Comparison of ENCODE assay signal across 15 cellular contexts in genomic region chr5:152256580-152256979, GRCh38.
"Had no signal": no experiment of that assay in that cellular context is flagged by ENCODE, and none has a peak within 500 bp of the region (broad histone marks: within the 10 kb centered on the region; RNA-seq: fewer than 3 reads in every experiment).

No MANE protein-coding gene starts in this region.

- ATAC-seq: naive thymus-derived CD4-positive, alpha-beta T cell; right lobe of liver; stimulated activated effector memory CD8-positive, alpha-beta T cell treated with anti-CD3 and anti-CD28 coated beads, Interleukin-12 subunit alpha, Interleukin-12 subunit beta, amount 100 ng/mL, for 72 hours; stimulated activated naive CD8-positive, alpha-beta T cell treated with anti-CD3 and anti-CD28 coated beads, Interleukin-15, Interleukin-2, amounts not matched to agents 100 U/mL and 50 U/mL, for 24 hours; upper lobe of right lung had no signal

- DNase-seq: dermis blood vessel endothelial cell; esophagus squamous epithelium; foreskin fibroblast; head of caudate nucleus; hippocampal formation; mammary epithelial cell; naive thymus-derived CD4-positive, alpha-beta T cell; nephron progenitor cell; right lobe of liver; stimulated activated CD4-positive, alpha-beta T cell treated with anti-CD3 and anti-CD28 coated beads, Interleukin-4, amount 100 ng/mL, for 1 hour; stimulated activated CD8-positive, alpha-beta memory T cell treated with anti-CD3 and anti-CD28 coated beads, Interleukin-4, amount 100 ng/mL, for 48 hours; stimulated activated naive CD8-positive, alpha-beta T cell treated with anti-CD3 and anti-CD28 coated beads, Interleukin-15, Interleukin-2, amounts not matched to agents 100 U/mL and 50 U/mL, for 24 hours; tibial artery; upper lobe of right lung had no signal
